7 cellular contexts compared by ENCODE assay signal in the genomic region with DNA sequence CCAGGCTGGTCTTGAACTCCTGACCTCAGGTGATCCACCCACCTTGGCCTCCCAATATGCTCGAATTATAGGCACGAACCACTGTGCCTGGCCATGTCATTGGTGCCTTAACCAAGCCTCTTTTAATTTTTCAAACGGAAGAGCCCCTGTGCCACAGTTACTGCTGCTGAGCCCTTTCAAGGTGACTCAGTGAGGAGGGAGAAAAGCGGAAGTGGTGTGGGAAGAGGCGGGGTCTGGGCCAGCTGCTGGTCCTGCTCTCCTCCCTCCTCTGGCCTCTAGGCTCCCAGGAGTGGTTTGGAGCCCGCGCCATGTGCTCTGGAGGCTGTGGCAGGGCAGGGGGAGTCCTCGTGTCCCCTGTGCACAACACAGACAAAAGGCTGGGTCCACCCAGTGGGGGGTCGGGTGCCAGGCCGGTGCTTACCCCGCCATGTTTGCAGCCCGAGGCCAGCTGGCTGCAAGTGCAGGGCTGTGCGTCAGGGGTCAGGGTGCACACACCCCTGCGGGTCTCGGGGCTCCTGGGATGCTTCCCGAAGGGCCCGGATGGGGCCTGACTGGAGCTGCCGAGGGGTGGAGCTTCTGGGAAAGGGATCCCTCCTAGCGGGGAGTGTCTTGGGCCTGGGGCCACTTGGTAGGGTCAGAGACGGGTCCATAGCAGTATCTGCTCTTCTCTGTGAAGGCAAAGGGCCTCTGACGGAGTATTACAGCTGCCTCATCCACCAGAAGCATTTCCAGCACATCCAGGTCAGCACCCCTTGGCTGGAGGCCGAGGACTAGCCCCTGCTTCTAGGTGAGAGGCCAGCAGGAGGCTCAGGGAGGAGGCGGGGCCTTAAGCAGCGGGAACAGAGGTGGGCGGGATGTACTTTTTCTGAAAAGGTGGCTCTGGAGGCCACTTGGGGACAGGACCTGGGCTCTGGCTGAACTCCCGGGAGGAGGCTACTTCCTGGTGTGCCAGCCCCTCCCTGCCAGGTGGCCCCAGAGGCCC.
DNase-seq lines count a peak whose midpoint lies in the region; ATAC-seq, FAIRE-seq and TF ChIP-seq lines count a peak whose summit lies in the region.
"Not testable (repeated sequence)": the region's sequence is repeated elsewhere in the genome, so short reads cannot be mapped to it uniquely, and the experiment has no call there.

No MANE protein-coding gene starts in this region.

- H4K20me1 ChIP-seq in GM12878 (ENCODE audit: control insufficient read depth, insufficient read depth) = not testable (repeated sequence)

- WGBS in GM12878 (ENCODE audit: insufficient coverage, insufficient replicate concordance, low lambda C conversion rate, missing lambda C conversion rate) = 70% methylated on average over 25 of the region's 26 CpGs

- not testable (repeated sequence) for H3K36me3 Mint-ChIP-seq in HFFc6 (ENCODE audit: low read depth); activated CD8-positive, alpha-beta T cell treated with anti-CD3 and anti-CD28 coated beads for 36 hours (ENCODE audit: low read depth); stimulated activated effector memory CD8-positive, alpha-beta T cell treated with anti-CD3 and anti-CD28 coated beads, Interleukin-12 subunit alpha, Interleukin-12 subunit beta, amount 100 ng/mL, for 72 hours

- POLR2A ChIA-PET in activated CD8-positive, alpha-beta T cell treated with anti-CD3 and anti-CD28 coated beads for 36 hours (lab: Charles Lee); GM12878 (lab: Charles Lee): not testable (repeated sequence)

- not testable (repeated sequence) for ATAC-seq in activated CD8-positive, alpha-beta T cell treated with anti-CD3 and anti-CD28 coated beads for 36 hours; GM12878; lower lobe of right lung; stimulated activated effector memory CD8-positive, alpha-beta T cell treated with anti-CD3 and anti-CD28 coated beads, Interleukin-12 subunit alpha, Interleukin-12 subunit beta, amount 100 ng/mL, for 72 hours

- not testable (repeated sequence) for BruUV-seq in GM12878 (replicated peaks; lab: Mats Ljungman, UMichigan)

- not testable (repeated sequence) for H3K9me3 ChIP-seq in GM12878 (replicated peaks; ENCODE audit: control insufficient read depth, insufficient read depth, low read length); lower lobe of right lung

- not testable (repeated sequence) for H3K9ac ChIP-seq in GM12878 (ENCODE audit: control insufficient read depth, insufficient read depth, low read length)

- SMC1A ChIA-PET in GM12878 (lab: Charles Lee; ENCODE audit: uncharacterized antibody, unreplicated experiment) = not testable (repeated sequence)

- peak overlapping the region; percentile 17; the same call in 1 of the 2 replicates for H2AFZ ChIP-seq in GM12878 (ENCODE audit: control insufficient read depth, low read depth, low read length)

- CTCF ChIA-PET in activated CD8-positive, alpha-beta T cell treated with anti-CD3 and anti-CD28 coated beads for 36 hours (lab: Charles Lee) = not testable (repeated sequence)
- CTCF ChIA-PET in GM12878 (lab: Yijun Ruan, JAX) = interaction anchor here (0.6 kb wide), 2 partner anchors 483 to 1068 kb away, joined by 3 to 4 read pairs; no protein-coding TSS in a partner anchor

- peak; percentile 87 for DNase-seq in DMS153 (lab: John Stamatoyannopoulos, UW)
- DNase-seq in HFFc6; GM12878 (ENCODE audit: low read depth, low spot score): not testable (repeated sequence)
- peak; percentile 36 for DNase-seq in NCI-H2029 (lab: John Stamatoyannopoulos, UW)
- peak; percentile 35 for DNase-seq in activated CD8-positive, alpha-beta T cell treated with anti-CD3 and anti-CD28 coated beads for 36 hours
- peak; percentile 80 for DNase-seq in lower lobe of right lung
- DNase-seq in stimulated activated effector memory CD8-positive, alpha-beta T cell treated with anti-CD3 and anti-CD28 coated beads, Interleukin-12 subunit alpha, Interleukin-12 subunit beta, amount 100 ng/mL, for 72 hours (ENCODE audit: low spot score in 2 of 2) = peak in 1 of 2 donors; percentile 54

- intact Hi-C loops in activated CD8-positive, alpha-beta T cell treated with anti-CD3 and anti-CD28 coated beads for 36 hours (cut with micrococcal nuclease); GM12878 (cut with micrococcal nuclease; ENCODE audit: unreplicated experiment); lower lobe of right lung (cut with DNase I): not testable (repeated sequence)

- RAD21 ChIA-PET in GM12878 (lab: Charles Lee; ENCODE audit: unreplicated experiment) = not testable (repeated sequence)

- not testable (repeated sequence) for H3K4me3 ChIP-seq in GM12878, lower lobe of right lung

- H3K36me3 ChIP-seq in GM12878 (ENCODE audit: control insufficient read depth in 2 of 2, insufficient read depth in 2 of 2, low read length in 1 of 2); lower lobe of right lung: not testable (repeated sequence)

- peaks cover 13% of the 10 kb centered on the region for H3K4me1 ChIP-seq in GM12878 (ENCODE audit: control insufficient read depth, insufficient read depth, low read length)
- H3K4me1 ChIP-seq in lower lobe of right lung = not testable (repeated sequence)

- TF ChIP-seq CTCF in HFFc6 (IDR thresholded peaks at IDR 0.05); activated CD8-positive, alpha-beta T cell treated with anti-CD3 and anti-CD28 coated beads for 36 hours (IDR thresholded peaks at IDR 0.05); GM12878 (IDR thresholded peaks at IDR 0.05 in 2 of 3, conservative IDR thresholded peaks at IDR 0.05 in 1 of 3; ENCODE audit: control insufficient read depth in 2 of 3, extremely low read depth in 1 of 3, insufficient read depth in 1 of 3, low read depth in 3 of 3, low read length in 3 of 3); lower lobe of right lung (IDR thresholded peaks at IDR 0.05): not testable (repeated sequence)

- H3K27me3 Mint-ChIP-seq in HFFc6 (ENCODE audit: insufficient read depth); activated CD8-positive, alpha-beta T cell treated with anti-CD3 and anti-CD28 coated beads for 36 hours: not testable (repeated sequence)

- not testable (repeated sequence) for TF ChIP-seq POLR2A in GM12878 (IDR thresholded peaks at IDR 0.05; ENCODE audit: low read depth, low read length)

- not testable (repeated sequence) for FAIRE-seq in GM12878 (lab: Jason Lieb, UNC)

- not testable (repeated sequence) for TF ChIP-seq RAD21 in GM12878 (IDR thresholded peaks at IDR 0.05; ENCODE audit: insufficient read depth, low read depth, low read length)

- H3K4me3 Mint-ChIP-seq in HFFc6 = peak overlapping the region; percentile 26; the same call in 1 of the 2 replicates
- H3K4me3 Mint-ChIP-seq in activated CD8-positive, alpha-beta T cell treated with anti-CD3 and anti-CD28 coated beads for 36 hours; stimulated activated effector memory CD8-positive, alpha-beta T cell treated with anti-CD3 and anti-CD28 coated beads, Interleukin-12 subunit alpha, Interleukin-12 subunit beta, amount 100 ng/mL, for 72 hours: not testable (repeated sequence)

- not testable (repeated sequence) for H3K9me3 Mint-ChIP-seq in HFFc6; activated CD8-positive, alpha-beta T cell treated with anti-CD3 and anti-CD28 coated beads for 36 hours; stimulated activated effector memory CD8-positive, alpha-beta T cell treated with anti-CD3 and anti-CD28 coated beads, Interleukin-12 subunit alpha, Interleukin-12 subunit beta, amount 100 ng/mL, for 72 hours

- in situ Hi-C loops in GM12878 (cut with MboI) = not testable (repeated sequence)

- peak overlapping the region; percentile 74; the same call in 1 of the 2 replicates for H3K27ac Mint-ChIP-seq in HFFc6
- not testable (repeated sequence) for H3K27ac Mint-ChIP-seq in activated CD8-positive, alpha-beta T cell treated with anti-CD3 and anti-CD28 coated beads for 36 hours
- H3K27ac Mint-ChIP-seq in stimulated activated effector memory CD8-positive, alpha-beta T cell treated with anti-CD3 and anti-CD28 coated beads, Interleukin-12 subunit alpha, Interleukin-12 subunit beta, amount 100 ng/mL, for 72 hours = peak overlapping the region; percentile 65

- H3K4me2 ChIP-seq in GM12878 (ENCODE audit: control insufficient read depth, insufficient read depth) = peak overlapping the region; percentile 25; the same call in 1 of the 2 replicates

- H3K79me2 ChIP-seq in GM12878 (ENCODE audit: control insufficient read depth, insufficient read depth, low read length) = not testable (repeated sequence)

- H3K27ac ChIP-seq in GM12878 (ENCODE audit: control insufficient read depth, insufficient read depth) = peak overlapping the region; percentile 25; the same call in 1 of the 2 replicates
- not testable (repeated sequence) for H3K27ac ChIP-seq in lower lobe of right lung

- not testable (repeated sequence) for TF ChIP-seq EP300 in GM12878 (IDR thresholded peaks at IDR 0.05; ENCODE audit: borderline replicate concordance in 1 of 2, control insufficient read depth in 1 of 2, low read depth in 2 of 2, low read length in 2 of 2)

- peaks cover 36% of the 10 kb centered on the region for H3K4me1 Mint-ChIP-seq in HFFc6 (ENCODE audit: low read depth)
- H3K4me1 Mint-ChIP-seq in activated CD8-positive, alpha-beta T cell treated with anti-CD3 and anti-CD28 coated beads for 36 hours (ENCODE audit: low read depth) = not testable (repeated sequence)
- peaks cover 11% of the 10 kb centered on the region for H3K4me1 Mint-ChIP-seq in stimulated activated effector memory CD8-positive, alpha-beta T cell treated with anti-CD3 and anti-CD28 coated beads, Interleukin-12 subunit alpha, Interleukin-12 subunit beta, amount 100 ng/mL, for 72 hours

- H3K27me3 ChIP-seq in GM12878 (replicated peaks in 1 of 2; ENCODE audit: control insufficient read depth in 2 of 2, insufficient read depth in 2 of 2, low read length in 1 of 2); lower lobe of right lung (ENCODE audit: low read depth): not testable (repeated sequence)

TF ChIP-seq in GM12878, 131 proteins besides CTCF, POLR2A, EP300 and RAD21 (continues in another document):
- TF ChIP-seq JUNB (IDR thresholded peaks at IDR 0.05) (peak; percentile 10; the same call in 1 of the 2 replicates), TCF12 (IDR thresholded peaks at IDR 0.05; ENCODE audit: low read depth, low read length) (0 out of 2 replicates have a peak, but pooled peaks have one; percentile 45), RUNX3 (IDR thresholded peaks at IDR 0.05; ENCODE audit: low read length) (0 out of 2 replicates have a peak, but pooled peaks have one; percentile 12), TCF3 (IDR thresholded peaks at IDR 0.05; ENCODE audit: borderline replicate concordance, insufficient read depth, low read depth, low read length) (0 out of 2 replicates have a peak, but pooled peaks have one; percentile 50), SPI1 (IDR thresholded peaks at IDR 0.05; ENCODE audit: borderline replicate concordance, insufficient read depth, low read depth, low read length) (peak; percentile 80)
